In the genomic region with DNA sequence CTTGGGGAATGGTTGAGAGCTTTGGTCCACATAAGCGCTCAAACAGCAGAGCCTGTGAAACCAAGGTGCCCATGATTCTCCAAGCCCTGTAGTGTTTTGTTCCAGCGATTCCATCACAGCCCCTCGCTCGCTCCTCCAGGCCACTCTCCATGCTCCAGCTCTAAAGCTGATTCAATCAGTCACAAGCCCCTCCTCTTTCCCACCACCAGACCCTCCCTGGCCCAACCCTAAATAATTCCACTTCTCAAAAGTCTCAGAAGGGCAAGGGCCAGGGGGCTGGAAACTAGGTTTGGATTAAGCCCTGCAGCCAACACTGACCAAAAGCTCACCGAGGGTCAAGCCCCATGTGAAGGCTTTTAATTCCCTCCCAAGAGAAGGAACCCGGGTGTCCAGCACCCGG, we compare ENCODE assay signal across 9 cellular contexts. TPM values are rescaled to one million over a fixed set of nuclear protein-coding genes. Genes with fewer than 3 reads are reported as not detected.
DNase-seq lines count a peak whose midpoint lies in the region; ATAC-seq, FAIRE-seq and TF ChIP-seq lines count a peak whose summit lies in the region.
"Had no signal": no experiment of that assay in that cellular context is flagged by ENCODE, and none has a peak within 500 bp of the region (broad histone marks: within the 10 kb centered on the region; RNA-seq: fewer than 3 reads in every experiment).

No MANE protein-coding gene starts in this region.

- 53 to 64% methylated on average over 5 to 7 of the region's 7 CpGs for WGBS in endodermal cell (ENCODE audit: insufficient coverage in 1 of 2, insufficient read length in 1 of 2), 2 experiments
- 74 to 92% (median 80%) methylated on average over 5 to 7 of the region's 7 CpGs for WGBS in adrenal gland, 4 donors
- 61 to 79% (median 70%) methylated on average over 7 of the region's 7 CpGs for WGBS in heart left ventricle, 4 donors

- DNase-seq in GM06990 (ENCODE audit: extremely low read depth, insufficient read length) (no peak), endodermal cell (peak; percentile 72), osteocyte (ENCODE audit: extremely low spot score, unreplicated experiment) (no peak), adrenal gland (no peak), dorsolateral prefrontal cortex (no peak), heart left ventricle (no peak), HTR-8/SVneo (ENCODE audit: insufficient read length, low spot score) (no peak)

- no peak for FAIRE-seq in HTR-8/SVneo (lab: Jason Lieb, UNC)

- H3K4me2 ChIP-seq in OCI-LY3 (ENCODE audit: low read length): peak overlapping the region; percentile 92

- no peaks in the 10 kb centered on the region for H3K27me3 ChIP-seq in GM06990 (replicated peaks; ENCODE audit: control insufficient read depth, insufficient read depth, low read length)
- H3K27me3 ChIP-seq in OCI-LY3 (ENCODE audit: low read depth, low read length): no peaks in the 10 kb centered on the region
- H3K27me3 ChIP-seq in endodermal cell (ENCODE audit: control insufficient read depth, insufficient read depth, low read length, poor library complexity, severe bottlenecking): no peaks in the 10 kb centered on the region
- H3K27me3 ChIP-seq in adrenal gland: no peaks in the 10 kb centered on the region
- H3K27me3 ChIP-seq in dorsolateral prefrontal cortex: no peaks in the 10 kb centered on the region
- no peaks in the 10 kb centered on the region for H3K27me3 ChIP-seq in heart left ventricle
- H3K27me3 ChIP-seq: testis had no signal

- H3K4me3 ChIP-seq in GM06990 (replicated peaks; ENCODE audit: low read depth, low read length): peak overlapping the region; percentile 97
- H3K4me3 ChIP-seq in OCI-LY3 (ENCODE audit: low read length): peak overlapping the region; percentile 92
- peak overlapping the region; percentile 82 for H3K4me3 ChIP-seq in endodermal cell (ENCODE audit: low read length)
- H3K4me3 ChIP-seq in adrenal gland: no peak overlapping the region
- H3K4me3 ChIP-seq in dorsolateral prefrontal cortex: no peak overlapping the region
- H3K4me3 ChIP-seq in heart left ventricle: peak overlapping the region in 4 of 12 donors; percentile 48 to 75 (median 52)

- H3K4me1 ChIP-seq in OCI-LY3 (ENCODE audit: low read length): peaks cover 27% of the 10 kb centered on the region
- peaks cover 10% of the 10 kb centered on the region for H3K4me1 ChIP-seq in endodermal cell (ENCODE audit: control insufficient read depth, insufficient read depth, low read length)
- H3K4me1 ChIP-seq in adrenal gland (replicated peaks in 1 of 2): peaks cover 13 to 18% of the 10 kb centered on the region in 2 donors
- peaks cover under 1 to 34% (median 17%) of the 10 kb centered on the region in 12 donors for H3K4me1 ChIP-seq in heart left ventricle

- intact Hi-C loops in adrenal gland (cut with DNase I) (no loop called here), dorsolateral prefrontal cortex (cut with DNase I) (no loop called here), heart left ventricle (cut with DNase I) (loop anchor here in 1 of 10 donors (5.0 kb wide), 2 partner anchors 37 to 103 kb away; a partner anchor contains a TSS)

- H3K27ac ChIP-seq in OCI-LY3 (ENCODE audit: low read length) (peak overlapping the region; percentile 92), endodermal cell (ENCODE audit: low read depth, low read length) (no peak overlapping the region), adrenal gland (peak overlapping the region in 1 of 5 donors; percentile 67), dorsolateral prefrontal cortex (peak overlapping the region in 3 of 59 donors; percentile 21 to 70 (median 38)), heart left ventricle (peak overlapping the region in 2 of 12 donors; percentile 22 to 86)
- H3K27ac ChIP-seq: testis had no signal

- H3K4me1 Mint-ChIP-seq in endodermal cell: peaks cover 17% of the 10 kb centered on the region
- H3K4me1 Mint-ChIP-seq in osteocyte (ENCODE audit: unreplicated experiment): peaks cover 17% of the 10 kb centered on the region

- H3K9me3 ChIP-seq in OCI-LY3 (ENCODE audit: insufficient read depth, low read length): no peaks in the 10 kb centered on the region
- H3K9me3 ChIP-seq in endodermal cell (ENCODE audit: control insufficient read depth, low read length): no peaks in the 10 kb centered on the region
- no peaks in the 10 kb centered on the region for H3K9me3 ChIP-seq in adrenal gland (replicated peaks in 1 of 3)
- no peaks in the 10 kb centered on the region for H3K9me3 ChIP-seq in heart left ventricle
- H3K9me3 ChIP-seq: testis had no signal

- H3K79me2 ChIP-seq in OCI-LY3 (ENCODE audit: low read length): peaks cover 80% of the 10 kb centered on the region

- no peak overlapping the region for H2AFZ ChIP-seq in OCI-LY3 (ENCODE audit: low read depth, low read length)

- TF ChIP-seq CTCF in GM06990 (IDR thresholded peaks at IDR 0.05; ENCODE audit: insufficient read depth, low read length, poor library complexity, severe bottlenecking) (no peak), OCI-LY3 (IDR thresholded peaks at IDR 0.05; ENCODE audit: low read depth, low read length) (no peak), endodermal cell (conservative IDR thresholded peaks at IDR 0.05) (no peak), osteocyte (IDR thresholded peaks at IDR 0.05) (no peak), adrenal gland (IDR thresholded peaks at IDR 0.05) (no peak), dorsolateral prefrontal cortex (IDR thresholded peaks at IDR 0.05 in 54 of 56, conservative IDR thresholded peaks at IDR 0.05 in 2 of 56; ENCODE audit: low read depth in 1 of 56, partially characterized antibody in 56 of 56) (no peak), heart left ventricle (IDR thresholded peaks at IDR 0.05) (no peak)

- peak overlapping the region; percentile 76 for H3K4me3 Mint-ChIP-seq in endodermal cell
- no peak overlapping the region for H3K4me3 Mint-ChIP-seq in osteocyte (ENCODE audit: unreplicated experiment)

- no peaks in the 10 kb centered on the region for H3K9me3 Mint-ChIP-seq in endodermal cell
- H3K9me3 Mint-ChIP-seq in osteocyte (ENCODE audit: unreplicated experiment): no peaks in the 10 kb centered on the region

- H3K9ac ChIP-seq in OCI-LY3 (ENCODE audit: low read length): peak overlapping the region; percentile 88
- no peak overlapping the region for H3K9ac ChIP-seq in endodermal cell (ENCODE audit: extremely low read depth, low read length, poor library complexity, severe bottlenecking)

- H3K36me3 Mint-ChIP-seq in endodermal cell (ENCODE audit: low read depth) (peaks cover 27% of the 10 kb centered on the region), osteocyte (ENCODE audit: unreplicated experiment) (peaks cover 2% of the 10 kb centered on the region)

- TF ChIP-seq POLR2A in adrenal gland (IDR thresholded peaks at IDR 0.05) (no peak), heart left ventricle (IDR thresholded peaks at IDR 0.05) (no peak)

- H3K36me3 ChIP-seq in GM06990 (ENCODE audit: control insufficient read depth, insufficient read depth, low read length) (peaks cover 13% of the 10 kb centered on the region), OCI-LY3 (replicated peaks; ENCODE audit: low read depth, low read length) (peaks cover 37% of the 10 kb centered on the region), endodermal cell (ENCODE audit: control insufficient read depth, insufficient read depth, low read length) (peaks cover 17% of the 10 kb centered on the region), adrenal gland (replicated peaks in 1 of 2) (peaks cover 0 to 22% of the 10 kb centered on the region in 2 donors), heart left ventricle (peaks cover 0 to 32% (median 18%) of the 10 kb centered on the region in 9 donors)

- H3K27ac Mint-ChIP-seq in endodermal cell (peak overlapping the region; percentile 83), osteocyte (ENCODE audit: unreplicated experiment) (peak overlapping the region; percentile 28)

- H3K27me3 Mint-ChIP-seq in endodermal cell (ENCODE audit: insufficient read depth) (no peaks in the 10 kb centered on the region), osteocyte (ENCODE audit: unreplicated experiment) (no peaks in the 10 kb centered on the region)

- peaks cover 31% of the 10 kb centered on the region for H4K20me1 ChIP-seq in OCI-LY3 (ENCODE audit: insufficient read depth, low read length)

- no peak for ATAC-seq in heart left ventricle

RNA-seq across cellular contexts. Expression of a gene that starts 1.5 kb away (rescaled TPM):
- 1 to 10 TPM; 2.1 to 8.5 TPM for total RNA-seq in endodermal cell
- 1.2 TPM for polyA plus RNA-seq in endodermal cell (2013, experiment 1 of 2)
- 1.1 TPM for polyA plus RNA-seq in endodermal cell (2013, experiment 2 of 2)
- 0.68 and 0.70 TPM in 2 replicates for total RNA-seq in osteocyte
- 1 to 10 TPM in 2 of 8 donors, under 1 TPM in 5, not detected in 1; 0.55 to 1.3 (median 0.70) TPM for total RNA-seq in adrenal gland
- polyA plus RNA-seq in adrenal gland: 10 to 100 TPM in 1 of 3 donors, 1 to 10 TPM in 1, not detected in 1; 2.5 to 13.2 TPM
- 1 to 10 TPM in 79 of 120 experiments, under 1 TPM in 41; 0.36 to 3.5 (median 1.3) TPM for total RNA-seq in dorsolateral prefrontal cortex
- 1 to 10 TPM in 1 of 9 donors, under 1 TPM in 6, not detected in 2; 0.16 to 1.2 (median 0.36) TPM for total RNA-seq in heart left ventricle
- under 1 TPM; 0.19 to 0.46 TPM for polyA plus RNA-seq in heart left ventricle

RNA-seq across cellular contexts. Expression of a gene that starts 4.3 kb away (rescaled TPM):
- total RNA-seq in endodermal cell (10 to 100 TPM; 56.3 to 56.6 TPM), osteocyte (19.3 and 25.8 TPM in 2 replicates), adrenal gland (10 to 100 TPM in 6 of 8 donors, 1 to 10 TPM in 2; 4.0 to 22.0 (median 14.5) TPM), dorsolateral prefrontal cortex (10 to 100 TPM in 115 of 120 experiments, 1 to 10 TPM in 5; 5.0 to 26.4 (median 16.3) TPM), heart left ventricle (10 to 100 TPM; 11.4 to 22.0 (median 17.0) TPM)
- polyA plus RNA-seq in endodermal cell (2013, experiment 1 of 2): 36.7 TPM
- polyA plus RNA-seq in endodermal cell (2013, experiment 2 of 2): 36.0 TPM
- polyA plus RNA-seq in adrenal gland (10 to 100 TPM; 11.3 to 29.0 (median 23.9) TPM), heart left ventricle (10 to 100 TPM; 25.0 to 40.8 TPM)

RNA-seq across cellular contexts. Expression of a gene that starts 18.2 kb away (rescaled TPM):
- total RNA-seq in endodermal cell (10 to 100 TPM; 23.6 to 32.5 TPM), osteocyte (34.8 and 35.4 TPM in 2 replicates), adrenal gland (10 to 100 TPM; 39.6 to 86.7 (median 55.7) TPM), dorsolateral prefrontal cortex (10 to 100 TPM; 33.6 to 77.3 (median 54.0) TPM), heart left ventricle (10 to 100 TPM; 16.0 to 33.7 (median 17.1) TPM)
- 22.4 TPM for polyA plus RNA-seq in endodermal cell (2013, experiment 1 of 2)
- 20.6 TPM for polyA plus RNA-seq in endodermal cell (2013, experiment 2 of 2)
- polyA plus RNA-seq in adrenal gland (100 to 1,000 TPM in 1 of 3 donors, 10 to 100 TPM in 2; 16.4 to 244 (median 45.4) TPM), heart left ventricle (10 to 100 TPM; 24.0 to 27.9 TPM)

RNA-seq across cellular contexts. Expression of a gene that starts 35.9 kb away (rescaled TPM):
- total RNA-seq in endodermal cell (10 to 100 TPM; 67.1 to 90.3 TPM), osteocyte (77.8 and 81.5 TPM in 2 replicates), adrenal gland (100 to 1,000 TPM in 1 of 8 donors, 10 to 100 TPM in 7; 22.6 to 137 (median 64.7) TPM), dorsolateral prefrontal cortex (100 to 1,000 TPM in 71 of 120 experiments, 10 to 100 TPM in 49; 51.6 to 162 (median 105) TPM), heart left ventricle (10 to 100 TPM; 26.0 to 68.2 (median 32.4) TPM)
- polyA plus RNA-seq in endodermal cell (2013, experiment 1 of 2): 82.3 TPM
- polyA plus RNA-seq in endodermal cell (2013, experiment 2 of 2): 65.2 TPM
- polyA plus RNA-seq in adrenal gland (100 to 1,000 TPM in 2 of 3 donors, 10 to 100 TPM in 1; 39.8 to 730 (median 246) TPM), heart left ventricle (10 to 100 TPM; 25.8 to 47.5 TPM)

Comparison
In these comparisons a context has a peak if more than half of its experiments do, and no peak if none do; other contexts are left out.
1. H3K4me3 ChIP-seq: peak in GM06990 (single experiment), OCI-LY3 (single experiment) and endodermal cell (single experiment); none in adrenal gland (0 of 4) and dorsolateral prefrontal cortex (0 of 59).